In the genomic region with DNA sequence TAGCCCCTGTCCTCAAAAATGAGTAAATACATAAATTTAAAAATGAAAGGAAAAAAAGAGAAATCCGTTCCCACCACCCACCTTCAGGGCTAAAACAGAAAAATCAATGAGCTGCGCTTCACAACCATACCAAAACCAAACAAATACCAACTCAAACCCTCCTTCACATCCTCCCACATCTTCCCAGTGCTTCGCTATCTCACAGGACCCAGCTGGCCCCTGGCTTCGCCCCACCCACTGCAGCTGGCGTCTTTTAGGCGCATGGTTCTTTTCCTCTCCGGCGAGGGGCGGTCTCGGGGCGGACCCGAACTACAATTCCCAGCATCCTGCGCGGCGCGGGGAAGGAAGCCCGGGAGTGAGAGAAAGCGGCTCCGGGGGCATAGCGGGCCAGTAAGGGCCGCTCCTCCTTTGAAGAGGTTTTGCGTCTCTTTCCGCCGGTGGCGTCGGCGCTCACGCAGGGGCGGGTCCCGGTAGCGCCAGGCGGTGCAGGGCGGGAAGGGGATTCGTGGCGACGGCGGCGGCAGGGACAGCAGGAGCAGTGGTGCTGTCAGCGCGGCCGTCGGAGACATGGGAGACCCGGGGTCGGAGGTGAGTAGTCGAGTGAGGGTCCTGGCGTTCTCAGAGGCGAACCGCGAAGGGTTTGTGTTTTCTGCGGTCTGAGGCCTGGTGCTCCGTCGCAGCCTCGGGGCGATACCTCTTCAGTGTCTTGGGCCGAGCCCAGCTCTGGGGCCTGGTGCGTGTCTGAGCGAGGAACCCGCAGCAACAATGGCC, we compare ENCODE assay signal across 8 cellular contexts. TPM values are rescaled to one million over a fixed set of nuclear protein-coding genes. Genes with fewer than 3 reads are reported as not detected.
DNase-seq lines count a peak whose midpoint lies in the region; ATAC-seq and TF ChIP-seq lines count a peak whose summit lies in the region.

Gene ZNF451, plus strand, starts transcription at position 502 of the 771 bp plus-strand sequence. Its CDS starts 66 bp downstream, at position 568.

- H2BK5ac ChIP-seq in IMR-90 (ENCODE audit: low read depth, low read length, poor library complexity, severe bottlenecking) = peak within 1 kb of the TSS; percentile 15

- 0 out of 2 replicates have a peak, but pooled peaks have one; percentile 11 for TF ChIP-seq RAD21 in IMR-90 (IDR thresholded peaks at IDR 0.05; ENCODE audit: low read length)

- TF ChIP-seq POLR2A in IMR-90 (IDR thresholded peaks at IDR 0.05; ENCODE audit: low read depth, low read length) = peak; percentile 87

- H3K4me3 ChIP-seq in IMR-90 (ENCODE audit: insufficient read depth, low read depth, low read length) (peak within 1 kb of the TSS; percentile 43), mononuclear cell (ENCODE audit: low read length) (peak within 1 kb of the TSS; percentile 58)

- dilution Hi-C loops in IMR-90 (cut with HindIII; ENCODE audit: low sequenced_read_pairs, unreplicated experiment) = no loop called here

- 0 out of 2 replicates have a peak within 1 kb of the TSS, but pooled peaks have one; percentile 67 for H3K14ac ChIP-seq in IMR-90 (replicated peaks; ENCODE audit: low read depth, low read length)

- H3K9ac ChIP-seq in IMR-90 (ENCODE audit: low read depth, low read length) = peak within 1 kb of the TSS; percentile 8; the same call in 1 of the 2 replicates

- H3K27ac ChIP-seq in IMR-90 (ENCODE audit: insufficient read depth, low read length) = peak within 1 kb of the TSS; percentile 65

- no peak within 1 kb of the TSS for H2BK120ac ChIP-seq in IMR-90 (ENCODE audit: low read depth, low read length)

- DNase-seq in DMS 273 (lab: John Stamatoyannopoulos, UW; ENCODE audit: unreplicated experiment) (peak; percentile 99), IMR-90 (peak; percentile 95), OCI-M1 (lab: John Stamatoyannopoulos, UW) (peak; percentile 99), activated T-cell treated with anti-CD3 and anti-CD28 coated beads for 24 hours (ENCODE audit: low read depth) (peak; percentile 97), epidermal melanocyte (ENCODE audit: insufficient read length, low spot score) (peak; percentile 92)
- DNase-seq in stimulated activated CD8-positive, alpha-beta memory T cell treated with anti-CD3 and anti-CD28 coated beads, Interleukin-4, amount 100 ng/mL, for 1 hour (ENCODE audit: low read depth in 2 of 2, low spot score in 1 of 2) = peak; percentile 89 to 90

- H3K9me3 ChIP-seq in IMR-90 (ENCODE audit: control insufficient read depth, insufficient read depth, low read length) (no peaks in the 10 kb centered on the region), mononuclear cell (ENCODE audit: low read depth, low read length) (no peaks in the 10 kb centered on the region)

- H3K4me1 ChIP-seq in IMR-90 (ENCODE audit: control insufficient read depth, insufficient read depth, low read length) (peaks cover 10% of the 10 kb centered on the region), mononuclear cell (ENCODE audit: insufficient read depth, low read length) (peaks cover 11% of the 10 kb centered on the region)

- no TSS peak for BruUV-seq in IMR-90 (replicated peaks; lab: Mats Ljungman, UMichigan)

- intact Hi-C loops in IMR-90 (cut with micrococcal nuclease) = loop anchor here (1.0 to 5.0 kb wide), 2 partner anchors 188 to 226 kb away; no protein-coding TSS in a partner anchor

- peak within 1 kb of the TSS; percentile 47 for H3K4me2 ChIP-seq in IMR-90 (ENCODE audit: low read depth, low read length)

- H4K8ac ChIP-seq in IMR-90 (ENCODE audit: low read depth in 2 of 2, low read length in 2 of 2) = peak within 1 kb of the TSS; percentile 17 to 75

- H4K91ac ChIP-seq in IMR-90 (ENCODE audit: insufficient read depth, low read depth, low read length) = no peak within 1 kb of the TSS

- no peak within 1 kb of the TSS for H2BK15ac ChIP-seq in IMR-90 (ENCODE audit: low read depth, low read length)

- peak within 1 kb of the TSS; percentile 77 for H2AK9ac ChIP-seq in IMR-90 (replicated peaks; ENCODE audit: low read depth, low read length, poor library complexity)

- no peak within 1 kb of the TSS for H2BK20ac ChIP-seq in IMR-90 (ENCODE audit: low read depth, low read length)

- in situ Hi-C loops in IMR-90 (cut with MboI; ENCODE audit: low sequenced_read_pairs) = no loop called here

- POLR2A ChIA-PET in IMR-90 (lab: Charles Lee; ENCODE audit: unreplicated experiment) = interaction anchor here (0.7 kb wide), 1 partner anchor 9 kb away, joined by 3 read pairs; no protein-coding TSS in a partner anchor

- CTCF ChIA-PET in IMR-90 (lab: Yijun Ruan, JAX) = interaction anchor here (0.5 kb wide), 1 partner anchor 226 kb away, joined by 3 read pairs; no protein-coding TSS in a partner anchor

- H3K79me1 ChIP-seq in IMR-90 (ENCODE audit: low read depth in 1 of 2, low read length in 2 of 2) = peaks cover 0 to 10% of the 10 kb centered on the region in 2 experiments; a peak in 2 of 4 replicates

- 0% methylated on average over 19 of the region's 58 CpGs; no CpG with 5 or more reads in 1 of the 2 experiments for WGBS in IMR-90 (ENCODE audit: extremely low coverage in 2 of 2, insufficient read length in 1 of 2), 2 experiments

- peak within 1 kb of the TSS; percentile 45 for H3K18ac ChIP-seq in IMR-90 (ENCODE audit: low read depth, low read length)

- H3K56ac ChIP-seq in IMR-90 (ENCODE audit: extremely low read depth, insufficient read depth, low read length) = 0 out of 2 replicates have a peak within 1 kb of the TSS, but pooled peaks have one; percentile 29

- peak within 1 kb of the TSS; percentile 58; the same call in 1 of the 2 replicates for H4K5ac ChIP-seq in IMR-90 (ENCODE audit: low read depth, low read length)

- H3K27me3 ChIP-seq in IMR-90 (ENCODE audit: control insufficient read depth, insufficient read depth, low read length) (no peaks in the 10 kb centered on the region), mononuclear cell (ENCODE audit: insufficient read depth, low read length) (no peaks in the 10 kb centered on the region)

- H3K4ac ChIP-seq in IMR-90 (ENCODE audit: low read depth, low read length) = peak within 1 kb of the TSS; percentile 76; the same call in 1 of the 2 replicates

- H3K9me1 ChIP-seq in IMR-90 (ENCODE audit: insufficient read depth, low read length) = no peaks in the 10 kb centered on the region; the same call in 1 of the 2 replicates

- no peak within 1 kb of the TSS; the same call in 1 of the 2 replicates for H3K23ac ChIP-seq in IMR-90 (ENCODE audit: low read depth, low read length)

- peak; percentile 97 for ATAC-seq in GM21528 (IDR thresholded peaks at IDR 0.05; ENCODE audit: low FRiP score, unreplicated experiment)
- peak; percentile 91 for ATAC-seq in IMR-90 (ENCODE audit: low read depth)

- 0 out of 2 replicates have a peak, but pooled peaks have one; percentile 8 for TF ChIP-seq CTCF in IMR-90 (conservative IDR thresholded peaks at IDR 0.05; ENCODE audit: low read depth, low read length)

- 0 out of 2 replicates have a peak, but pooled peaks cover 2% of the 10 kb centered on the region for H3K36me3 ChIP-seq in IMR-90 (ENCODE audit: control insufficient read depth, insufficient read depth, low read length)

- H2AK5ac ChIP-seq in IMR-90 (ENCODE audit: low read depth, low read length) = no peak within 1 kb of the TSS

- peak within 1 kb of the TSS; percentile 82 for H2AFZ ChIP-seq in IMR-90 (replicated peaks; ENCODE audit: low read length, poor library complexity)

- H4K20me1 ChIP-seq in IMR-90 (ENCODE audit: insufficient read depth, low read length) = peaks cover 29% of the 10 kb centered on the region

TF ChIP-seq in IMR-90, 13 proteins besides CTCF, POLR2A, EP300 and RAD21:
- TF ChIP-seq, protein P1, sequence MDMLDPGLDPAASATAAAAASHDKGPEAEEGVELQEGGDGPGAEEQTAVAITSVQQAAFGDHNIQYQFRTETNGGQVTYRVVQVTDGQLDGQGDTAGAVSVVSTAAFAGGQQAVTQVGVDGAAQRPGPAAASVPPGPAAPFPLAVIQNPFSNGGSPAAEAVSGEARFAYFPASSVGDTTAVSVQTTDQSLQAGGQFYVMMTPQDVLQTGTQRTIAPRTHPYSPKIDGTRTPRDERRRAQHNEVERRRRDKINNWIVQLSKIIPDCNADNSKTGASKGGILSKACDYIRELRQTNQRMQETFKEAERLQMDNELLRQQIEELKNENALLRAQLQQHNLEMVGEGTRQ (IDR thresholded peaks at IDR 0.05; ENCODE audit: low read depth, low read length) = peak; percentile 27; the same call in 1 of the 2 replicates
- TF ChIP-seq MXI1 (IDR thresholded peaks at IDR 0.05; ENCODE audit: borderline replicate concordance, low read depth, low read length) (0 out of 2 replicates have a peak, but pooled peaks have one; percentile 65), CEBPB (IDR thresholded peaks at IDR 0.05; ENCODE audit: low read depth, low read length) (no peak), MAZ (IDR thresholded peaks at IDR 0.05; ENCODE audit: borderline replicate concordance, low read depth, low read length) (peak; percentile 77; the same call in 1 of the 2 replicates), SMC3 (IDR thresholded peaks at IDR 0.05; ENCODE audit: low read depth, low read length) (no peak)
TF ChIP-seq in IMR-90: peak in this region for 3.

RNA-seq across cellular contexts. Expression of gene ZNF451, which starts in this region (rescaled TPM):
- 48.6 and 63.0 TPM in 2 replicates for total RNA-seq in IMR-90 (2012; rRNA removed)
- polyA plus RNA-seq in IMR-90 (2012; rRNA removed) = 8.0 and 10.0 TPM in 2 replicates
- polyA plus RNA-seq in IMR-90 (2012; cell fraction: cytosol; rRNA removed) = 1.4 and 2.3 TPM in 2 replicates
- polyA plus RNA-seq in IMR-90 (2012; cell fraction: nucleus; rRNA removed; ENCODE audit: low replicate concordance) = 2.6 and 27.7 TPM in 2 replicates
- 240 TPM for total RNA-seq in mononuclear cell

Comparison
In these comparisons a context has a peak if more than half of its experiments do, and no peak if none do; other contexts are left out.
1. Peak in every context shown above with its lines: DNase-seq, ATAC-seq, H3K4me3 ChIP-seq and H3K27ac ChIP-seq.